ENCODE assay signal across 14 cellular contexts in genomic region chr11:44030276-44030932, GRCh38. TPM values are rescaled to one million over a fixed set of nuclear protein-coding genes. Genes with fewer than 3 reads are reported as not detected.
DNase-seq lines count a peak whose midpoint lies in the region; ATAC-seq, FAIRE-seq and TF ChIP-seq lines count a peak whose summit lies in the region.
"Had no signal": no experiment of that assay in that cellular context is flagged by ENCODE, and none has a peak within 500 bp of the region (broad histone marks: within the 10 kb centered on the region; RNA-seq: fewer than 3 reads in every experiment).

No MANE protein-coding gene starts in this region.

- no peak for FAIRE-seq in H54 (lab: Jason Lieb, UNC)

- POLR2A ChIA-PET in CD4-positive, alpha-beta T cell (lab: Charles Lee): no interaction called here

- H3K36me3 ChIP-seq in uterus: no peaks in the 10 kb centered on the region
- H3K36me3 ChIP-seq: prostate gland had no signal

- H3K36me3 Mint-ChIP-seq in CD4-positive, alpha-beta T cell (ENCODE audit: low read depth): no peaks in the 10 kb centered on the region

- DNase-seq in NCI-H524 (lab: John Stamatoyannopoulos, UW): peak; percentile 7 to 9
- no peak for DNase-seq in NCI-H524 treated with DMSO at 0.1 percent for 48 hours (lab: John Stamatoyannopoulos, UW)
- DNase-seq in fibroblast of mammary gland (ENCODE audit: low read depth): peak; percentile 94
- DNase-seq in myocyte (ENCODE audit: low read depth): peak; percentile 74
- peak; percentile 76 to 86 for DNase-seq in uterus
- no peak for DNase-seq in CD4-positive, alpha-beta T cell
- DNase-seq in H54 (ENCODE audit: insufficient read length, low spot score): no peak
- DNase-seq: ACHN, dermis blood vessel endothelial cell, NCI-H2081 treated with DMSO at 0.1 percent for 48 hours had no signal

- intact Hi-C loops in uterus (cut with DNase I; ENCODE audit: low total_unique reads): no loop called here
- intact Hi-C loops in CD4-positive, alpha-beta T cell (cut with DNase I, micrococcal nuclease): no loop called here

- no peaks in the 10 kb centered on the region for H3K4me1 Mint-ChIP-seq in CD4-positive, alpha-beta T cell (ENCODE audit: low read depth)

- no peaks in the 10 kb centered on the region for H3K9me3 ChIP-seq in uterus
- no peaks in the 10 kb centered on the region for H3K9me3 ChIP-seq in CD4-positive, alpha-beta T cell (ENCODE audit: control insufficient read depth, low read length)
- H3K9me3 ChIP-seq: prostate gland had no signal

- H3K27ac Mint-ChIP-seq in CD4-positive, alpha-beta T cell: no peak overlapping the region

- H3K4me3 ChIP-seq in fibroblast of mammary gland (ENCODE audit: control insufficient read depth, low read depth, low read length) (no peak overlapping the region), uterus (no peak overlapping the region)
- H3K4me3 ChIP-seq: prostate gland had no signal

- peak overlapping the region; percentile 92 to 99 for H3K27ac ChIP-seq in uterus
- H3K27ac ChIP-seq in CD4-positive, alpha-beta T cell (ENCODE audit: low read depth, low read length): no peak overlapping the region
- H3K27ac ChIP-seq: prostate gland, VCaP had no signal

- peaks cover 5% of the 10 kb centered on the region for H3K9me3 Mint-ChIP-seq in CD4-positive, alpha-beta T cell

- TF ChIP-seq CTCF in fibroblast of mammary gland (conservative IDR thresholded peaks at IDR 0.05; ENCODE audit: control insufficient read depth, insufficient read depth, low read depth, low read length) (no peak), uterus (IDR thresholded peaks at IDR 0.05) (peak in 1 of 4 experiments; percentile 9)
- TF ChIP-seq CTCF in CD4-positive, alpha-beta T cell (IDR thresholded peaks at IDR 0.05): no peak

- peaks cover 48% of the 10 kb centered on the region for H3K27me3 Mint-ChIP-seq in CD4-positive, alpha-beta T cell

- CTCF ChIA-PET in CD4-positive, alpha-beta T cell (lab: Charles Lee): no interaction called here

- no peaks in the 10 kb centered on the region for H3K27me3 ChIP-seq in uterus
- peaks cover 4% of the 10 kb centered on the region for H3K27me3 ChIP-seq in CD4-positive, alpha-beta T cell (ENCODE audit: control insufficient read depth, insufficient read depth, low read length)

- TF ChIP-seq POLR2A in uterus (IDR thresholded peaks at IDR 0.05): peak in 1 of 2 donors; percentile 18
- no peak for TF ChIP-seq POLR2A in H54 (IDR thresholded peaks at IDR 0.05; ENCODE audit: low read depth, low read length)

- no peak for ATAC-seq in GM21723 (IDR thresholded peaks at IDR 0.05; ENCODE audit: unreplicated experiment)
- ATAC-seq in CD4-positive, alpha-beta T cell (ENCODE audit: poor library complexity): no peak

- no peak overlapping the region for H3K4me3 Mint-ChIP-seq in CD4-positive, alpha-beta T cell

- peaks cover 16 to 19% of the 10 kb centered on the region in 2 donors for H3K4me1 ChIP-seq in uterus
- H3K4me1 ChIP-seq: prostate gland had no signal

RNA-seq across cellular contexts. Expression of gene ACCSL, which starts 17.4 kb away (rescaled TPM):
- total RNA-seq in myocyte (not detected in 2 replicates), uterus (not detected)
- not detected for polyA plus RNA-seq in myocyte (2012)
- not detected for total RNA-seq in CD4-positive, alpha-beta T cell
- total RNA-seq: dermis blood vessel endothelial cell, prostate gland, temporal lobe had no signal

RNA-seq across cellular contexts. Expression of gene ACCS, which starts 35.7 kb away (rescaled TPM):
- total RNA-seq in myocyte (10.7 and 11.4 TPM in 2 replicates), uterus (10 to 100 TPM; 13.1 to 49.4 (median 27.0) TPM)
- polyA plus RNA-seq in myocyte (2012): 15.2 TPM
- 10 to 100 TPM; 17.7 to 18.7 TPM for total RNA-seq in CD4-positive, alpha-beta T cell

Comparison
In these comparisons a context has a peak if more than half of its experiments do, and no peak if none do; other contexts are left out.
1. DNase-seq: peak in NCI-H524 (2 of 2), fibroblast of mammary gland (single experiment), myocyte (single experiment) and uterus (2 of 2); none in NCI-H524 treated with DMSO at 0.1 percent for 48 hours (single experiment), CD4-positive, alpha-beta T cell (0 of 10) and H54 (single experiment).